In genomic region chr20:45583502-45583901, GRCh38 we compare ENCODE assay signal across 17 cellular contexts. TPM values are rescaled to one million over a fixed set of nuclear protein-coding genes. Genes with fewer than 3 reads are reported as not detected.
DNase-seq lines count a peak whose midpoint lies in the region; ATAC-seq and TF ChIP-seq lines count a peak whose summit lies in the region.
"Had no signal": no experiment of that assay in that cellular context is flagged by ENCODE, and none has a peak within 500 bp of the region (broad histone marks: within the 10 kb centered on the region; RNA-seq: fewer than 3 reads in every experiment).

No MANE protein-coding gene starts in this region.

- POLR2A ChIA-PET in CD4-positive, alpha-beta memory T cell (lab: Charles Lee; ENCODE audit: partially characterized antibody), result no interaction called here

- H3K79me2 ChIP-seq in GM23338 (replicated peaks; ENCODE audit: insufficient read depth) (no peaks in the 10 kb centered on the region), neural progenitor cell (ENCODE audit: low read depth) (no peaks in the 10 kb centered on the region)

- H3K4me3 Mint-ChIP-seq in GM23338, result peak overlapping the region; percentile 31
- H3K4me3 Mint-ChIP-seq in neural progenitor cell, result no peak overlapping the region
- no peak overlapping the region for H3K4me3 Mint-ChIP-seq in CD4-positive, alpha-beta memory T cell
- H3K4me3 Mint-ChIP-seq: CD14-positive monocyte; CD8-positive, alpha-beta memory T cell had no signal

- H3K4me1 ChIP-seq in GM23338 (ENCODE audit: insufficient read depth) (peaks cover 28% of the 10 kb centered on the region), HUES6 (ENCODE audit: control insufficient read depth, insufficient read depth, low read length) (peaks cover 15% of the 10 kb centered on the region), iPS-18a (ENCODE audit: control insufficient read depth, low read depth, low read length) (peaks cover 15% of the 10 kb centered on the region), neural progenitor cell (peaks cover 41% of the 10 kb centered on the region), HAP-1 (peaks cover 8% of the 10 kb centered on the region)
- H3K4me1 ChIP-seq in CD4-positive, alpha-beta memory T cell (ENCODE audit: insufficient read depth, low read length), result no peaks in the 10 kb centered on the region

- H3F3A ChIP-seq in GM23338 (replicated peaks; ENCODE audit: low read depth) (no peaks in the 10 kb centered on the region), neural progenitor cell (ENCODE audit: low read depth) (peaks cover 18% of the 10 kb centered on the region)

- H3K36me3 Mint-ChIP-seq in GM23338 (ENCODE audit: low read depth), result no peaks in the 10 kb centered on the region
- no peaks in the 10 kb centered on the region for H3K36me3 Mint-ChIP-seq in neural progenitor cell
- H3K36me3 Mint-ChIP-seq in CD4-positive, alpha-beta memory T cell, result no peaks in the 10 kb centered on the region
- H3K36me3 Mint-ChIP-seq: CD14-positive monocyte; CD8-positive, alpha-beta memory T cell had no signal

- H3K27ac ChIP-seq in GM23338 (ENCODE audit: low read depth) (no peak overlapping the region; the same call in 1 of the 2 replicates), HUES6 (ENCODE audit: low read depth, low read length) (no peak overlapping the region), iPS-18a (ENCODE audit: low read length) (no peak overlapping the region), neural progenitor cell (no peak overlapping the region)
- H3K27ac ChIP-seq in CD4-positive, alpha-beta memory T cell (ENCODE audit: low read depth, low read length), result no peak overlapping the region
- H3K27ac ChIP-seq: 22Rv1 had no signal

- H3K9me2 ChIP-seq in GM23338 (ENCODE audit: insufficient read depth), result no peaks in the 10 kb centered on the region

- H3K36me3 ChIP-seq in GM23338 (ENCODE audit: insufficient read depth) (no peaks in the 10 kb centered on the region), HUES6 (ENCODE audit: control insufficient read depth, insufficient read depth, low read length) (no peaks in the 10 kb centered on the region), iPS-18a (ENCODE audit: control insufficient read depth, low read depth, low read length) (no peaks in the 10 kb centered on the region), neural progenitor cell (no peaks in the 10 kb centered on the region), HAP-1 (replicated peaks) (no peaks in the 10 kb centered on the region)
- no peaks in the 10 kb centered on the region for H3K36me3 ChIP-seq in CD4-positive, alpha-beta memory T cell (ENCODE audit: insufficient read depth, low read length)

- 0 out of 2 replicates have a peak, but pooled peaks cover 4% of the 10 kb centered on the region for H3K9me3 ChIP-seq in HUES6 (ENCODE audit: control insufficient read depth, insufficient read depth, low read depth, low read length)
- no peaks in the 10 kb centered on the region for H3K9me3 ChIP-seq in iPS-18a (ENCODE audit: control insufficient read depth, low read depth, low read length)
- H3K9me3 ChIP-seq in neural progenitor cell (ENCODE audit: low read depth), result no peaks in the 10 kb centered on the region
- no peaks in the 10 kb centered on the region for H3K9me3 ChIP-seq in CD4-positive, alpha-beta memory T cell (ENCODE audit: control insufficient read depth in 1 of 2, low read length in 2 of 2)
- no peaks in the 10 kb centered on the region for H3K9me3 ChIP-seq in HAP-1
- H3K9me3 ChIP-seq: Caco-2 had no signal

- H3K27me3 ChIP-seq in GM23338 (ENCODE audit: insufficient read depth) (no peaks in the 10 kb centered on the region), HUES6 (ENCODE audit: control insufficient read depth, insufficient read depth, low read length) (no peaks in the 10 kb centered on the region), iPS-18a (ENCODE audit: control insufficient read depth, insufficient read depth, low read length) (no peaks in the 10 kb centered on the region), neural progenitor cell (no peaks in the 10 kb centered on the region), HAP-1 (ENCODE audit: low read depth) (peaks cover 11% of the 10 kb centered on the region)
- H3K27me3 ChIP-seq in CD4-positive, alpha-beta memory T cell (ENCODE audit: insufficient read depth, low read length), result no peaks in the 10 kb centered on the region

- H3K4me1 Mint-ChIP-seq in GM23338 (peaks cover 17% of the 10 kb centered on the region), neural progenitor cell (peaks cover 12% of the 10 kb centered on the region)
- no peaks in the 10 kb centered on the region for H3K4me1 Mint-ChIP-seq in CD4-positive, alpha-beta memory T cell
- H3K4me1 Mint-ChIP-seq: CD14-positive monocyte; CD8-positive, alpha-beta memory T cell had no signal

- H3K9me3 Mint-ChIP-seq in GM23338, result no peaks in the 10 kb centered on the region
- H3K9me3 Mint-ChIP-seq in neural progenitor cell, result no peaks in the 10 kb centered on the region
- H3K9me3 Mint-ChIP-seq in CD4-positive, alpha-beta memory T cell, result no peaks in the 10 kb centered on the region
- H3K9me3 Mint-ChIP-seq: CD8-positive, alpha-beta memory T cell had no signal

- peak overlapping the region; percentile 46 for H3K4me2 ChIP-seq in GM23338
- H3K4me2 ChIP-seq in neural progenitor cell, result peak overlapping the region; percentile 54

- no peak overlapping the region for H3K27ac Mint-ChIP-seq in GM23338
- no peak overlapping the region for H3K27ac Mint-ChIP-seq in neural progenitor cell
- H3K27ac Mint-ChIP-seq in CD4-positive, alpha-beta memory T cell, result no peak overlapping the region
- H3K27ac Mint-ChIP-seq: CD14-positive monocyte; CD8-positive, alpha-beta memory T cell had no signal

- H2AFZ ChIP-seq in GM23338, result peak overlapping the region; percentile 86
- peak overlapping the region; percentile 98 for H2AFZ ChIP-seq in neural progenitor cell (replicated peaks)

- no peak overlapping the region for H3K4me3 ChIP-seq in GM23338
- peak overlapping the region; percentile 28; the same call in 1 of the 2 replicates for H3K4me3 ChIP-seq in HUES6 (ENCODE audit: low read depth, low read length)
- peak overlapping the region; percentile 30 for H3K4me3 ChIP-seq in iPS-18a (ENCODE audit: low read length)
- H3K4me3 ChIP-seq in neural progenitor cell, result no peak overlapping the region
- H3K4me3 ChIP-seq in CD4-positive, alpha-beta memory T cell (ENCODE audit: low read length in 2 of 2), result no peak overlapping the region
- H3K4me3 ChIP-seq in HAP-1, result no peak overlapping the region

- CTCF ChIA-PET in CD4-positive, alpha-beta memory T cell (lab: Charles Lee; ENCODE audit: partially characterized antibody), result interaction anchor here (0.6 kb wide), 1 partner anchor 187 kb away, joined by 3 read pairs; no protein-coding TSS in a partner anchor

- in situ Hi-C loops in HAP-1 (cut with MboI; ENCODE audit: low sequenced_read_pairs), result no loop called here

- TF ChIP-seq CTCF in GM23338 (conservative IDR thresholded peaks at IDR 0.05; ENCODE audit: low read depth in 2 of 2) (no peak), neural progenitor cell (IDR thresholded peaks at IDR 0.05) (no peak)

- intact Hi-C loops in CD4-positive, alpha-beta memory T cell (cut with micrococcal nuclease), result no loop called here

- peak; percentile 45 for DNase-seq in GM23338 (ENCODE audit: low spot score)
- DNase-seq in neural progenitor cell (ENCODE audit: low spot score), result peak; percentile 24
- no peak for DNase-seq in CD4-positive, alpha-beta memory T cell
- no peak for DNase-seq in NCI-H2227 treated with DMSO at 0.1 percent for 48 hours (lab: John Stamatoyannopoulos, UW)
- DNase-seq in HAP-1 (ENCODE audit: low spot score in 2 of 2), result no peak
- DNase-seq: Caco-2; CD8-positive, alpha-beta memory T cell; DND-41; GDM1 had no signal

- ATAC-seq in GM23338 (peak; percentile 89), GM18511 (IDR thresholded peaks at IDR 0.05; ENCODE audit: unreplicated experiment) (no peak)

- H4K20me1 ChIP-seq in GM23338 (replicated peaks; ENCODE audit: insufficient read depth) (no peaks in the 10 kb centered on the region), neural progenitor cell (ENCODE audit: low read depth) (no peaks in the 10 kb centered on the region)

- H3K27me3 Mint-ChIP-seq in GM23338 (ENCODE audit: insufficient read depth, low read depth, poor library complexity), result no peaks in the 10 kb centered on the region
- H3K27me3 Mint-ChIP-seq in neural progenitor cell (ENCODE audit: insufficient read depth, low read depth), result peaks cover 8% of the 10 kb centered on the region
- H3K27me3 Mint-ChIP-seq in CD4-positive, alpha-beta memory T cell, result peaks cover 20 to 22% of the 10 kb centered on the region in 2 donors

- H3K9ac ChIP-seq in HUES6 (ENCODE audit: low read length) (no peak overlapping the region), iPS-18a (ENCODE audit: low read length) (no peak overlapping the region), neural progenitor cell (no peak overlapping the region)

TF ChIP-seq in GM23338, 12 proteins besides CTCF, POLR2A, EP300 and RAD21 (continues in another document):
- TF ChIP-seq ZNF331 (CRISPR knock-in tag; IDR thresholded peaks at IDR 0.05; ENCODE audit: low read depth), result no peak

RNA-seq across cellular contexts. Expression of gene WFDC8, which starts 4.4 kb away (rescaled TPM):
- total RNA-seq in GM23338 (2014; rRNA removed; shearing (Covaris generic)), result not detected in 2 replicates
- 0.23 TPM in 1 of 2 replicates, not detected in the other for polyA plus RNA-seq in GM23338 (2016; fragmentation: Nextera tagmentation; extraction: Ambion mirVana)
- not detected in 2 replicates for total RNA-seq in neural progenitor cell (ENCODE audit: low replicate concordance)
- total RNA-seq in CD4-positive, alpha-beta memory T cell, result not detected
- not detected for polyA plus RNA-seq in CD4-positive, alpha-beta memory T cell
- total RNA-seq: A673; Caco-2; CD8-positive, alpha-beta memory T cell; HT-29 had no signal
- polyA plus RNA-seq: BJ; CD14-positive monocyte; CD8-positive, alpha-beta memory T cell had no signal

RNA-seq across cellular contexts. Expression of gene EPPIN, which starts 36.3 kb away (rescaled TPM):
- 0.04 TPM in 1 of 2 replicates, not detected in the other for total RNA-seq in GM23338 (2014; rRNA removed; shearing (Covaris generic))
- 0.23 and 0.78 TPM in 2 replicates for polyA plus RNA-seq in GM23338 (2016; fragmentation: Nextera tagmentation; extraction: Ambion mirVana)
- total RNA-seq in neural progenitor cell (ENCODE audit: low replicate concordance), result not detected in 2 replicates
- total RNA-seq in CD4-positive, alpha-beta memory T cell, result not detected
- polyA plus RNA-seq in CD4-positive, alpha-beta memory T cell, result not detected
- total RNA-seq: A673; Caco-2; CD8-positive, alpha-beta memory T cell; HT-29 had no signal
- polyA plus RNA-seq: BJ; CD14-positive monocyte; CD8-positive, alpha-beta memory T cell had no signal

RNA-seq across cellular contexts. Expression of gene WFDC6, which starts 44.2 kb away (rescaled TPM):
- total RNA-seq in GM23338 (2014; rRNA removed; shearing (Covaris generic)), result not detected in 2 replicates
- not detected in 2 replicates for polyA plus RNA-seq in GM23338 (2016; fragmentation: Nextera tagmentation; extraction: Ambion mirVana)
- total RNA-seq in neural progenitor cell (ENCODE audit: low replicate concordance), result not detected in 2 replicates
- total RNA-seq in CD4-positive, alpha-beta memory T cell, result not detected
- polyA plus RNA-seq in CD4-positive, alpha-beta memory T cell, result not detected
- total RNA-seq: A673; Caco-2; CD8-positive, alpha-beta memory T cell; HT-29 had no signal
- polyA plus RNA-seq: BJ; CD14-positive monocyte; CD8-positive, alpha-beta memory T cell had no signal

RNA-seq across cellular contexts. Expression of gene WFDC10A, which starts 46.0 kb away (rescaled TPM):
- not detected in 2 replicates for total RNA-seq in GM23338 (2014; rRNA removed; shearing (Covaris generic))
- 0.43 TPM in 1 of 2 replicates, not detected in the other for polyA plus RNA-seq in GM23338 (2016; fragmentation: Nextera tagmentation; extraction: Ambion mirVana)
- total RNA-seq in neural progenitor cell (ENCODE audit: low replicate concordance), result not detected in 2 replicates
- not detected for total RNA-seq in CD4-positive, alpha-beta memory T cell
- polyA plus RNA-seq in CD4-positive, alpha-beta memory T cell, result not detected
- total RNA-seq: A673; Caco-2; CD8-positive, alpha-beta memory T cell; HT-29 had no signal
- polyA plus RNA-seq: BJ; CD14-positive monocyte; CD8-positive, alpha-beta memory T cell had no signal

RNA-seq across cellular contexts. Expression of gene WFDC9, which starts 47.6 kb away (rescaled TPM):
- not detected in 2 replicates for total RNA-seq in GM23338 (2014; rRNA removed; shearing (Covaris generic))
- not detected in 2 replicates for polyA plus RNA-seq in GM23338 (2016; fragmentation: Nextera tagmentation; extraction: Ambion mirVana)
- not detected in 2 replicates for total RNA-seq in neural progenitor cell (ENCODE audit: low replicate concordance)
- total RNA-seq in CD4-positive, alpha-beta memory T cell, result not detected
- not detected for polyA plus RNA-seq in CD4-positive, alpha-beta memory T cell
- total RNA-seq: A673; Caco-2; CD8-positive, alpha-beta memory T cell; HT-29 had no signal
- polyA plus RNA-seq: BJ; CD14-positive monocyte; CD8-positive, alpha-beta memory T cell had no signal

Comparison
In these comparisons a context has a peak if more than half of its experiments do, and no peak if none do; other contexts are left out.
1. DNase-seq: peak in GM23338 (single experiment) and neural progenitor cell (single experiment); none in CD4-positive, alpha-beta memory T cell (0 of 5), NCI-H2227 treated with DMSO at 0.1 percent for 48 hours (single experiment) and HAP-1 (0 of 2).
2. H3K4me3 ChIP-seq: peak in HUES6 (single experiment) and iPS-18a (single experiment); none in GM23338 (single experiment), neural progenitor cell (single experiment), CD4-positive, alpha-beta memory T cell (0 of 2) and HAP-1 (single experiment).